Comparison of ENCODE assay signal across 10 cellular contexts in genomic region chr10:3853547-3853989, GRCh38.
A peak's percentile ranks its signal among the peaks of the same experiment; 100 is the strongest.
DNase-seq lines count a peak whose midpoint lies in the region; ATAC-seq and TF ChIP-seq lines count a peak whose summit lies in the region.
"Had no signal": no experiment of that assay in that cellular context is flagged by ENCODE, and none has a peak within 500 bp of the region (broad histone marks: within the 10 kb centered on the region; RNA-seq: fewer than 3 reads in every experiment).

No MANE protein-coding gene starts in this region.

- no peak for TF ChIP-seq CTCF in lower lobe of right lung (IDR thresholded peaks at IDR 0.05)
- TF ChIP-seq CTCF in upper lobe of left lung (IDR thresholded peaks at IDR 0.05), result no peak

- peak overlapping the region; percentile 84 for H3K27ac ChIP-seq in lower lobe of right lung
- peak overlapping the region; percentile 81 to 87 (median 86) for H3K27ac ChIP-seq in upper lobe of left lung

- H3K36me3 ChIP-seq in lower lobe of right lung (no peaks in the 10 kb centered on the region), upper lobe of left lung (no peaks in the 10 kb centered on the region)

- TF ChIP-seq POLR2A in upper lobe of left lung (IDR thresholded peaks at IDR 0.05), result peak in 1 of 4 donors; percentile 38

- H3K4me3 ChIP-seq in lower lobe of right lung (no peak overlapping the region), upper lobe of left lung (no peak overlapping the region)

- H3K36me3 Mint-ChIP-seq in activated T-cell treated with anti-CD3 and anti-CD28 coated beads, Interleukin-2, amount 50 U/mL, for 72 hours (ENCODE audit: insufficient read depth in 2 of 2), result peaks cover 2 to 5% of the 10 kb centered on the region in 2 donors
- H3K36me3 Mint-ChIP-seq: CD8-positive, alpha-beta memory T cell had no signal

- WGBS in upper lobe of left lung, 2 donors, result 56 to 57% methylated on average over 6 of the region's 6 CpGs

- H3K27me3 ChIP-seq in lower lobe of right lung (ENCODE audit: low read depth) (no peaks in the 10 kb centered on the region), upper lobe of left lung (no peaks in the 10 kb centered on the region)

- TF ChIP-seq EP300 in upper lobe of left lung (IDR thresholded peaks at IDR 0.05), result peak in 2 of 4 donors; percentile 6 to 91

- H3K4me3 Mint-ChIP-seq in activated T-cell treated with anti-CD3 and anti-CD28 coated beads, Interleukin-2, amount 50 U/mL, for 72 hours, result no peak overlapping the region

- peak overlapping the region; percentile 2 for H3K27ac Mint-ChIP-seq in activated T-cell treated with anti-CD3 and anti-CD28 coated beads, Interleukin-2, amount 50 U/mL, for 72 hours

- intact Hi-C loops in lower lobe of right lung (cut with DNase I), result no loop called here

- peaks cover 58% of the 10 kb centered on the region for H3K4me1 Mint-ChIP-seq in activated T-cell treated with anti-CD3 and anti-CD28 coated beads, Interleukin-2, amount 50 U/mL, for 72 hours (ENCODE audit: low read depth)

- peaks cover 0 to 2% of the 10 kb centered on the region in 2 donors for H3K9me3 Mint-ChIP-seq in activated T-cell treated with anti-CD3 and anti-CD28 coated beads, Interleukin-2, amount 50 U/mL, for 72 hours
- H3K9me3 Mint-ChIP-seq: CD8-positive, alpha-beta memory T cell had no signal

- H3K9me3 ChIP-seq in lower lobe of right lung, result no peaks in the 10 kb centered on the region
- no peaks in the 10 kb centered on the region for H3K9me3 ChIP-seq in upper lobe of left lung

- no peaks in the 10 kb centered on the region for H3K27me3 Mint-ChIP-seq in activated T-cell treated with anti-CD3 and anti-CD28 coated beads, Interleukin-2, amount 50 U/mL, for 72 hours (ENCODE audit: low read depth)
- H3K27me3 Mint-ChIP-seq: CD8-positive, alpha-beta memory T cell had no signal

- no peak for ATAC-seq in activated T-cell treated with anti-CD3 and anti-CD28 coated beads, Interleukin-2, amount 50 U/mL, for 72 hours (replicated peaks in 1 of 2)
- peak; percentile 74 to 75 for ATAC-seq in lower lobe of right lung
- peak; percentile 7 to 78 for ATAC-seq in upper lobe of left lung (ENCODE audit: low FRiP score in 2 of 2)
- no peak for ATAC-seq in HG03521 (IDR thresholded peaks at IDR 0.05; ENCODE audit: unreplicated experiment)

- peaks cover 38% of the 10 kb centered on the region for H3K4me1 ChIP-seq in lower lobe of right lung
- H3K4me1 ChIP-seq in upper lobe of left lung, result peaks cover 32 to 35% (median 33%) of the 10 kb centered on the region in 4 donors

- DNase-seq in activated T-cell treated with anti-CD3 and anti-CD28 coated beads, Interleukin-2, amount 50 U/mL, for 72 hours, result no peak
- no peak for DNase-seq in activated T-cell treated with anti-CD3 and anti-CD28 coated beads, Interleukin-2, amount 50 U/mL, for 1 hour
- DNase-seq in cerebellar cortex (ENCODE audit: low spot score), result peak; percentile 49
- peak; percentile 63 for DNase-seq in lower lobe of right lung
- DNase-seq in upper lobe of left lung, result peak in 1 of 2 donors; percentile 78
- DNase-seq in globus pallidus (ENCODE audit: low spot score), result no peak
- no peak for DNase-seq in stimulated activated naive CD4-positive, alpha-beta T cell (lab: John Stamatoyannopoulos, UW)
- DNase-seq: CD8-positive, alpha-beta memory T cell; NK-92 treated with Interleukin-12 subunit alpha and Interleukin-12 subunit beta, amount 100 ng/mL, for 24 hours had no signal

Comparison
In these comparisons a context has a peak if more than half of its experiments do, and no peak if none do; other contexts are left out.
1. ATAC-seq: peak in lower lobe of right lung (2 of 2) and upper lobe of left lung (2 of 2); none in activated T-cell treated with anti-CD3 and anti-CD28 coated beads, Interleukin-2, amount 50 U/mL, for 72 hours (0 of 2) and HG03521 (single experiment).
2. DNase-seq: peak in cerebellar cortex (single experiment) and lower lobe of right lung (single experiment); none in activated T-cell treated with anti-CD3 and anti-CD28 coated beads, Interleukin-2, amount 50 U/mL, for 72 hours (0 of 2), activated T-cell treated with anti-CD3 and anti-CD28 coated beads, Interleukin-2, amount 50 U/mL, for 1 hour (single experiment), globus pallidus (single experiment) and stimulated activated naive CD4-positive, alpha-beta T cell (0 of 6).